In genomic region chr5:124790895-124791732, GRCh38 we compare ENCODE assay signal across 13 cellular contexts. TPM values are rescaled to one million over a fixed set of nuclear protein-coding genes. Genes with fewer than 3 reads are reported as not detected.
DNase-seq lines count a peak whose midpoint lies in the region; ATAC-seq, FAIRE-seq and TF ChIP-seq lines count a peak whose summit lies in the region.
"Had no signal": no experiment of that assay in that cellular context is flagged by ENCODE, and none has a peak within 500 bp of the region (broad histone marks: within the 10 kb centered on the region; RNA-seq: fewer than 3 reads in every experiment).

No MANE protein-coding gene starts in this region.

- peak; percentile 57 for DNase-seq in EL
- peak; percentile 59 for DNase-seq in M059J (ENCODE audit: low read depth)
- DNase-seq in bronchial epithelial cell (ENCODE audit: low read depth), result peak; percentile 77
- no peak for DNase-seq in immature natural killer cell
- no peak for DNase-seq in left lobe of liver (ENCODE audit: low spot score)
- DNase-seq in NK-92 treated with Interleukin-12 subunit alpha and Interleukin-12 subunit beta, amount 100 ng/mL, for 24 hours (lab: John Stamatoyannopoulos, UW), result no peak
- DNase-seq in dermis blood vessel endothelial cell, result no peak
- DNase-seq: activated naive CD4-positive, alpha-beta T cell treated with anti-CD3 and anti-CD28 coated beads, Interleukin-2, amount 10 ng/mL, durations not matched to agents 7 days and 5 days; effector memory CD8-positive, alpha-beta T cell; GF-D8; ovary had no signal

- H3K27me3 Mint-ChIP-seq in nephron (ENCODE audit: low read depth) (no peaks in the 10 kb centered on the region), immature natural killer cell (ENCODE audit: low read depth in 3 of 3) (no peaks in the 10 kb centered on the region)
- H3K27me3 Mint-ChIP-seq: activated naive CD4-positive, alpha-beta T cell treated with anti-CD3 and anti-CD28 coated beads, Interleukin-2, amount 10 ng/mL, durations not matched to agents 7 days and 5 days; effector memory CD8-positive, alpha-beta T cell had no signal

- ATAC-seq in left lobe of liver, result no peak
- ATAC-seq: effector memory CD8-positive, alpha-beta T cell; HCT116 had no signal

- peaks cover 13% of the 10 kb centered on the region for H3K4me1 Mint-ChIP-seq in nephron
- H3K4me1 Mint-ChIP-seq in immature natural killer cell, result no peaks in the 10 kb centered on the region
- H3K4me1 Mint-ChIP-seq: activated naive CD4-positive, alpha-beta T cell treated with anti-CD3 and anti-CD28 coated beads, Interleukin-2, amount 10 ng/mL, durations not matched to agents 7 days and 5 days had no signal

- no peaks in the 10 kb centered on the region for H3K27me3 ChIP-seq in bronchial epithelial cell (ENCODE audit: control insufficient read depth, insufficient read depth, low read length)
- H3K27me3 ChIP-seq: ovary had no signal

- H3K36me3 ChIP-seq in bronchial epithelial cell (ENCODE audit: control insufficient read depth, insufficient read depth, low read length), result no peaks in the 10 kb centered on the region
- H3K36me3 ChIP-seq: ovary had no signal

- TF ChIP-seq CTCF in bronchial epithelial cell (IDR thresholded peaks at IDR 0.05; ENCODE audit: insufficient read depth, low read length, severe bottlenecking) (no peak), nephron (IDR thresholded peaks at IDR 0.05; ENCODE audit: unreplicated experiment in 3 of 3) (no peak)

- no peaks in the 10 kb centered on the region for H3K9me3 Mint-ChIP-seq in nephron
- H3K9me3 Mint-ChIP-seq in immature natural killer cell, result peaks cover 0 to 2% (median 0%) of the 10 kb centered on the region in 6 donors
- H3K9me3 Mint-ChIP-seq: activated naive CD4-positive, alpha-beta T cell treated with anti-CD3 and anti-CD28 coated beads, Interleukin-2, amount 10 ng/mL, durations not matched to agents 7 days and 5 days had no signal

- H3K36me3 Mint-ChIP-seq in nephron (ENCODE audit: low read depth), result no peaks in the 10 kb centered on the region
- no peaks in the 10 kb centered on the region for H3K36me3 Mint-ChIP-seq in immature natural killer cell
- H3K36me3 Mint-ChIP-seq: activated naive CD4-positive, alpha-beta T cell treated with anti-CD3 and anti-CD28 coated beads, Interleukin-2, amount 10 ng/mL, durations not matched to agents 7 days and 5 days had no signal

- peak; percentile 43 for FAIRE-seq in bronchial epithelial cell (lab: Jason Lieb, UNC)

- H3K27ac Mint-ChIP-seq in nephron (peak overlapping the region in 2 of 3 experiments; percentile 59 to 79), immature natural killer cell (no peak overlapping the region)
- H3K27ac Mint-ChIP-seq: activated naive CD4-positive, alpha-beta T cell treated with anti-CD3 and anti-CD28 coated beads, Interleukin-2, amount 10 ng/mL, durations not matched to agents 7 days and 5 days; effector memory CD8-positive, alpha-beta T cell had no signal

- H3K4me3 Mint-ChIP-seq in nephron (no peak overlapping the region), immature natural killer cell (no peak overlapping the region)
- H3K4me3 Mint-ChIP-seq: activated naive CD4-positive, alpha-beta T cell treated with anti-CD3 and anti-CD28 coated beads, Interleukin-2, amount 10 ng/mL, durations not matched to agents 7 days and 5 days; effector memory CD8-positive, alpha-beta T cell had no signal

- H3K4me3 ChIP-seq in bronchial epithelial cell (ENCODE audit: low read depth, low read length), result no peak overlapping the region
- H3K4me3 ChIP-seq: ovary had no signal

RNA-seq across cellular contexts. Expression of gene ZNF608, which starts 44.7 kb away (rescaled TPM):
- 14.2 and 18.0 TPM in 2 replicates for total RNA-seq in M059J (2014; rRNA removed; shearing (Covaris generic))
- total RNA-seq in bronchial epithelial cell (4.5 and 4.6 TPM in 2 replicates), left lobe of liver (5.0 TPM), dermis blood vessel endothelial cell (14.8 and 15.6 TPM in 2 replicates)
- not detected for polyA plus RNA-seq in immature natural killer cell

Comparison
In these comparisons a context has a peak if more than half of its experiments do, and no peak if none do; other contexts are left out.
1. DNase-seq: peak in EL (single experiment), M059J (single experiment) and bronchial epithelial cell (single experiment); none in immature natural killer cell (0 of 3), left lobe of liver (single experiment), NK-92 treated with Interleukin-12 subunit alpha and Interleukin-12 subunit beta, amount 100 ng/mL, for 24 hours (single experiment) and dermis blood vessel endothelial cell (single experiment).
2. H3K27ac Mint-ChIP-seq: peak in nephron (2 of 3); none in immature natural killer cell (0 of 6).